In genomic region chr12:64222011-64222765, GRCh38 we compare ENCODE assay signal across 8 cellular contexts. TPM values are rescaled to one million over a fixed set of nuclear protein-coding genes. Genes with fewer than 3 reads are reported as not detected.
DNase-seq lines count a peak whose midpoint lies in the region; TF ChIP-seq lines count a peak whose summit lies in the region.

Gene KICS2, minus strand, starts transcription at chr12:64222296. Its CDS starts 59 bp downstream, at chr12:64222237.

- H3K4me1 ChIP-seq in SJSA1 (replicated peaks) = peaks cover 9% of the 10 kb centered on the region

- peak within 1 kb of the TSS; percentile 79 for H3K27ac ChIP-seq in SJSA1

- no peaks in the 10 kb centered on the region for H3K9me3 Mint-ChIP-seq in activated naive CD4-positive, alpha-beta T cell treated with anti-CD3 and anti-CD28 coated beads for 36 hours

- peak within 1 kb of the TSS; percentile 67 for H3K4me3 ChIP-seq in HFF-Myc (replicated peaks; ENCODE audit: low read depth, low read length)
- peak within 1 kb of the TSS; percentile 74 for H3K4me3 ChIP-seq in SJSA1

- H3K27me3 Mint-ChIP-seq in activated naive CD4-positive, alpha-beta T cell treated with anti-CD3 and anti-CD28 coated beads for 36 hours (ENCODE audit: low read depth) = no peaks in the 10 kb centered on the region

- TF ChIP-seq CTCF in HFF-Myc (IDR thresholded peaks at IDR 0.05; ENCODE audit: low read depth, low read length, missing control alignments) = no peak

- H3K27ac Mint-ChIP-seq in activated naive CD4-positive, alpha-beta T cell treated with anti-CD3 and anti-CD28 coated beads for 36 hours = peak within 1 kb of the TSS; percentile 91

- DNase-seq in GM04504 (ENCODE audit: low read depth) (peak; percentile 86), HFF-Myc (ENCODE audit: extremely low read depth, low read depth) (peak; percentile 73), MV-4-11 (lab: John Stamatoyannopoulos, UW) (peak; percentile 82), SJSA1 (ENCODE audit: low read depth in 1 of 2, low spot score in 2 of 2) (peak; percentile 90 to 96), germinal center (ENCODE audit: low spot score) (peak; percentile 94), non-pigmented ciliary epithelial cell (ENCODE audit: low read depth) (peak; percentile 54), superior temporal gyrus (ENCODE audit: extremely low spot score) (peak; percentile 96)
- DNase-seq in activated naive CD4-positive, alpha-beta T cell treated with anti-CD3 and anti-CD28 coated beads for 36 hours = peak; percentile 92

- H3K36me3 ChIP-seq in SJSA1 = peaks cover 4% of the 10 kb centered on the region; the same call in 1 of the 2 replicates

- H3K36me3 Mint-ChIP-seq in activated naive CD4-positive, alpha-beta T cell treated with anti-CD3 and anti-CD28 coated beads for 36 hours (ENCODE audit: low read depth) = peaks cover 4% of the 10 kb centered on the region

- intact Hi-C loops in activated naive CD4-positive, alpha-beta T cell treated with anti-CD3 and anti-CD28 coated beads for 36 hours (cut with micrococcal nuclease) = loop anchor here (1.0 to 5.0 kb wide), 6 partner anchors 182 to 945 kb away; partner anchors contain the start of genes LEMD3, SRGAP1, TBK1 and XPOT

- peak within 1 kb of the TSS; percentile 92 for H3K4me3 Mint-ChIP-seq in activated naive CD4-positive, alpha-beta T cell treated with anti-CD3 and anti-CD28 coated beads for 36 hours

- CTCF ChIA-PET in activated naive CD4-positive, alpha-beta T cell treated with anti-CD3 and anti-CD28 coated beads for 36 hours (lab: Charles Lee) = no interaction called here

- H3K27me3 ChIP-seq in SJSA1 (replicated peaks) = no peaks in the 10 kb centered on the region

- no peaks in the 10 kb centered on the region for H3K9me3 ChIP-seq in SJSA1 (replicated peaks)

- peaks cover 26% of the 10 kb centered on the region for H3K4me1 Mint-ChIP-seq in activated naive CD4-positive, alpha-beta T cell treated with anti-CD3 and anti-CD28 coated beads for 36 hours (ENCODE audit: low read depth)

RNA-seq across cellular contexts. Expression of gene KICS2, which starts in this region (rescaled TPM):
- 1.8 and 2.8 TPM in 2 replicates for total RNA-seq in SJSA1 (2014; rRNA removed; shearing (Covaris generic))
- 10 to 100 TPM; 13.3 to 15.6 TPM for total RNA-seq in activated naive CD4-positive, alpha-beta T cell treated with anti-CD3 and anti-CD28 coated beads for 36 hours

Comparison
In these comparisons a context has a peak if more than half of its experiments do, and no peak if none do; other contexts are left out.
1. Peak in every context shown above with its lines: DNase-seq, H3K4me3 ChIP-seq and H3K27ac ChIP-seq.